ENCODE assay signal across 11 cellular contexts in the genomic region with DNA sequence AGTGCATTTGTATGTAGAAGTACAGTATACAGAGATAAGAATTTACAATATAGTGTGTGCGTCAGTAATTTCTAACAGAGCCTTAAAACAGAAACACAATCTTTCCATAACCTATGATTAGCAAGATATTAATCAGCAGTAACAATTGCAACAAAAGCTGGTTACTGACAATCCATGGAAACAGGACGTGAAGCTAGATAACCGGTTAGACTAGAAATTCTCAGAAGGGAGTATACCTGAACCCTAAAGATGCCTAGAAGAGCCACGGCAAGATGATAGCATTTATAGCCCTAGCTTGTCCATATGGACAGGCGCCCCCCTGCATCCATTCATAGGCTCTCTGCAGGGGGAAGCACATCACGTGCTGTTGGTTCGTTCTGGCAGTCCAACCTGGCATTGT. TPM values are rescaled to one million over a fixed set of nuclear protein-coding genes. Genes with fewer than 3 reads are reported as not detected.
A peak's percentile ranks its signal among the peaks of the same experiment; 100 is the strongest.
DNase-seq lines count a peak whose midpoint lies in the region; ATAC-seq, FAIRE-seq and TF ChIP-seq lines count a peak whose summit lies in the region.
"Not testable (repeated sequence)": the region's sequence is repeated elsewhere in the genome, so short reads cannot be mapped to it uniquely, and the experiment has no call there.
"Had no signal": no experiment of that assay in that cellular context is flagged by ENCODE, and none has a peak within 500 bp of the region (broad histone marks: within the 10 kb centered on the region; RNA-seq: fewer than 3 reads in every experiment).

No MANE protein-coding gene starts in this region.

- not testable (repeated sequence) for H3K4me1 ChIP-seq in keratinocyte (ENCODE audit: control insufficient read depth, extremely low read depth, insufficient read depth, low read length); parathyroid adenoma

- H3K9me3 ChIP-seq in keratinocyte (ENCODE audit: control insufficient read depth, low read depth, low read length); parathyroid adenoma (ENCODE audit: control insufficient read depth, low read length): not testable (repeated sequence)

- peak; percentile 28 for DNase-seq in HT-29 (ENCODE audit: low spot score)
- DNase-seq in NCI-H146 (lab: John Stamatoyannopoulos, UW) = peak; percentile 16
- peak; percentile 80 for DNase-seq in NCI-H748 treated with DMSO at 0.1 percent for 48 hours (lab: John Stamatoyannopoulos, UW)
- not testable (repeated sequence) for DNase-seq in activated naive CD8-positive, alpha-beta T cell treated with anti-CD3 and anti-CD28 coated beads, Interleukin-2, amount 10 ng/mL, durations not matched to agents 7 days and 5 days; endothelial cell (ENCODE audit: low spot score); keratinocyte (ENCODE audit: low read depth, low spot score)

- H3K4me3 ChIP-seq in keratinocyte (ENCODE audit: control insufficient read depth in 2 of 3, extremely low read depth in 1 of 3, insufficient read depth in 2 of 3, low read depth in 1 of 3, low read length in 3 of 3) = not testable (repeated sequence)
- H3K4me3 ChIP-seq in parathyroid adenoma (ENCODE audit: low read depth, low read length) = peak overlapping the region; percentile 29

- not testable (repeated sequence) for H3K9ac ChIP-seq in keratinocyte (ENCODE audit: control insufficient read depth, extremely low read depth, insufficient read depth, low read length); parathyroid adenoma

- not testable (repeated sequence) for H3K36me3 Mint-ChIP-seq in activated naive CD8-positive, alpha-beta T cell treated with anti-CD3 and anti-CD28 coated beads, Interleukin-2, amount 10 ng/mL, durations not matched to agents 7 days and 5 days; endothelial cell (ENCODE audit: low read depth, unreplicated experiment)

- H3K9me1 ChIP-seq in keratinocyte (ENCODE audit: control insufficient read depth, extremely low read depth, insufficient read depth, low read length) = not testable (repeated sequence)

- H3K79me2 ChIP-seq in keratinocyte (ENCODE audit: control insufficient read depth, insufficient read depth, low read length); parathyroid adenoma: not testable (repeated sequence)

- H3K27me3 ChIP-seq in keratinocyte (ENCODE audit: control insufficient read depth, extremely low read depth, insufficient read depth, low read length); parathyroid adenoma (ENCODE audit: control insufficient read depth, insufficient read depth, low read length): not testable (repeated sequence)

- POLR2A ChIA-PET in activated naive CD8-positive, alpha-beta T cell treated with anti-CD3 and anti-CD28 coated beads, Interleukin-2, amount 10 ng/mL, durations not matched to agents 7 days and 5 days (lab: Charles Lee) = interaction anchor here (1.4 to 1.5 kb wide), 2 partner anchors 8 to 278 kb away, joined by 4 read pairs; a partner anchor contains a TSS

- peaks cover 41% of the 10 kb centered on the region for H3K4me1 Mint-ChIP-seq in activated naive CD8-positive, alpha-beta T cell treated with anti-CD3 and anti-CD28 coated beads, Interleukin-2, amount 10 ng/mL, durations not matched to agents 7 days and 5 days
- H3K4me1 Mint-ChIP-seq in endothelial cell (ENCODE audit: unreplicated experiment) = peaks cover 38% of the 10 kb centered on the region

- not testable (repeated sequence) for H4K20me1 ChIP-seq in keratinocyte (ENCODE audit: control insufficient read depth, extremely low read depth, insufficient read depth, low read length)

- dilution Hi-C loops in keratinocyte (cut with MboI; ENCODE audit: extremely low pct_ligation_motif_present, low sequenced_read_pairs) = not testable (repeated sequence)

- TF ChIP-seq CTCF in C4-2B (conservative IDR thresholded peaks at IDR 0.05); endothelial cell (IDR thresholded peaks at IDR 0.05; ENCODE audit: unreplicated experiment); keratinocyte (optimal IDR thresholded peaks at IDR 0.05 in 1 of 3, IDR thresholded peaks at IDR 0.05 in 1 of 3, conservative IDR thresholded peaks at IDR 0.05 in 1 of 3; ENCODE audit: extremely low read depth in 1 of 3, insufficient read depth in 2 of 3, low read length in 3 of 3); parathyroid adenoma (IDR thresholded peaks at IDR 0.05): not testable (repeated sequence)

- not testable (repeated sequence) for FAIRE-seq in keratinocyte (lab: Jason Lieb, UNC)

- H3K27ac Mint-ChIP-seq in activated naive CD8-positive, alpha-beta T cell treated with anti-CD3 and anti-CD28 coated beads, Interleukin-2, amount 10 ng/mL, durations not matched to agents 7 days and 5 days = not testable (repeated sequence)
- peak overlapping the region; percentile 33 for H3K27ac Mint-ChIP-seq in endothelial cell (ENCODE audit: unreplicated experiment)

- H3K4me2 ChIP-seq in keratinocyte (ENCODE audit: control insufficient read depth, extremely low read depth, insufficient read depth, low read depth, low read length) (peak overlapping the region; percentile 51), parathyroid adenoma (ENCODE audit: low read length) (peak overlapping the region; percentile 32)

- not testable (repeated sequence) for H2AFZ ChIP-seq in keratinocyte (ENCODE audit: control insufficient read depth, low read length); parathyroid adenoma

- H3K27me3 Mint-ChIP-seq in activated naive CD8-positive, alpha-beta T cell treated with anti-CD3 and anti-CD28 coated beads, Interleukin-2, amount 10 ng/mL, durations not matched to agents 7 days and 5 days; endothelial cell (ENCODE audit: unreplicated experiment): not testable (repeated sequence)

- not testable (repeated sequence) for H3K9me3 Mint-ChIP-seq in activated naive CD8-positive, alpha-beta T cell treated with anti-CD3 and anti-CD28 coated beads, Interleukin-2, amount 10 ng/mL, durations not matched to agents 7 days and 5 days; endothelial cell (ENCODE audit: unreplicated experiment)

- H3K36me3 ChIP-seq in keratinocyte (ENCODE audit: control insufficient read depth in 2 of 2, extremely low read depth in 1 of 2, insufficient read depth in 2 of 2, low read length in 2 of 2); parathyroid adenoma (ENCODE audit: control insufficient read depth, insufficient read depth, low read length): not testable (repeated sequence)

- not testable (repeated sequence) for ATAC-seq in activated naive CD8-positive, alpha-beta T cell treated with anti-CD3 and anti-CD28 coated beads, Interleukin-2, amount 10 ng/mL, durations not matched to agents 7 days and 5 days (ENCODE audit: low read depth)

- H3K27ac ChIP-seq in C4-2B = peak overlapping the region; percentile 57; the same call in 1 of the 2 replicates
- not testable (repeated sequence) for H3K27ac ChIP-seq in keratinocyte (ENCODE audit: control insufficient read depth, insufficient read depth, low read length); parathyroid adenoma

- peak overlapping the region; percentile 2 for H3K4me3 Mint-ChIP-seq in activated naive CD8-positive, alpha-beta T cell treated with anti-CD3 and anti-CD28 coated beads, Interleukin-2, amount 10 ng/mL, durations not matched to agents 7 days and 5 days
- not testable (repeated sequence) for H3K4me3 Mint-ChIP-seq in endothelial cell (ENCODE audit: unreplicated experiment)

RNA-seq across cellular contexts. Expression of a gene that starts 1.8 kb away (rescaled TPM):
- total RNA-seq in HT-29 (2014; rRNA removed; shearing (Covaris generic)) = 0.65 TPM in 1 of 2 replicates, not detected in the other
- 1 to 10 TPM; 5.7 to 6.5 TPM for total RNA-seq in activated naive CD8-positive, alpha-beta T cell treated with anti-CD3 and anti-CD28 coated beads, Interleukin-2, amount 10 ng/mL, durations not matched to agents 7 days and 5 days
- 4.4 TPM for total RNA-seq in endothelial cell (ENCODE audit: unreplicated experiment)
- 0.03 to 0.08 TPM (median 0.04 TPM) in 3 replicates for polyA plus RNA-seq in keratinocyte
- not detected for polyA plus RNA-seq in keratinocyte (2011; ENCODE audit: low read depth)
- 0.02 TPM in 1 of 2 replicates, not detected in the other for polyA plus RNA-seq in keratinocyte (2011; cell fraction: cytosol; rRNA removed)
- 0.08 and 0.23 TPM in 2 replicates for polyA plus RNA-seq in keratinocyte (2011; cell fraction: nucleus; rRNA removed)
- 0.10 TPM in 1 of 2 replicates, not detected in the other for polyA plus RNA-seq in keratinocyte (2012; ENCODE audit: low replicate concordance)
- polyA minus RNA-seq in keratinocyte = not detected in 3 replicates
- polyA minus RNA-seq in keratinocyte (2011; cell fraction: cytosol; rRNA and poly(A)+ RNA removed) = not detected
- polyA minus RNA-seq in keratinocyte (2011; cell fraction: nucleus; rRNA and poly(A)+ RNA removed) = 1.0 TPM in 1 of 2 replicates, not detected in the other
- total RNA-seq: B cell, Daoy had no signal
- polyA plus RNA-seq: CD8-positive, alpha-beta memory T cell had no signal

RNA-seq across cellular contexts. Expression of a gene that starts 35.9 kb away (rescaled TPM):
- total RNA-seq in HT-29 (2014; rRNA removed; shearing (Covaris generic)) = 16.0 and 20.8 TPM in 2 replicates
- total RNA-seq in activated naive CD8-positive, alpha-beta T cell treated with anti-CD3 and anti-CD28 coated beads, Interleukin-2, amount 10 ng/mL, durations not matched to agents 7 days and 5 days = 10 to 100 TPM; 77.8 to 85.0 TPM
- 55.3 TPM for total RNA-seq in endothelial cell (ENCODE audit: unreplicated experiment)
- 8.9 to 10.3 TPM (median 8.9 TPM) in 3 replicates for polyA plus RNA-seq in keratinocyte
- polyA plus RNA-seq in keratinocyte (2011; ENCODE audit: low read depth) = 7.2 TPM
- polyA plus RNA-seq in keratinocyte (2011; cell fraction: cytosol; rRNA removed) = 6.4 and 7.2 TPM in 2 replicates
- 21.0 and 27.0 TPM in 2 replicates for polyA plus RNA-seq in keratinocyte (2011; cell fraction: nucleus; rRNA removed)
- polyA plus RNA-seq in keratinocyte (2012; ENCODE audit: low replicate concordance) = 3.3 and 13.5 TPM in 2 replicates
- 18.2 to 20.9 TPM (median 19.3 TPM) in 3 replicates for polyA minus RNA-seq in keratinocyte
- 7.5 TPM for polyA minus RNA-seq in keratinocyte (2011; cell fraction: cytosol; rRNA and poly(A)+ RNA removed)
- 10.2 and 15.0 TPM in 2 replicates for polyA minus RNA-seq in keratinocyte (2011; cell fraction: nucleus; rRNA and poly(A)+ RNA removed)

RNA-seq across cellular contexts. Expression of a gene that starts 42.9 kb away (rescaled TPM):
- total RNA-seq in HT-29 (2014; rRNA removed; shearing (Covaris generic)) = 0.70 and 1.7 TPM in 2 replicates
- 100 to 1,000 TPM; 146 to 159 TPM for total RNA-seq in activated naive CD8-positive, alpha-beta T cell treated with anti-CD3 and anti-CD28 coated beads, Interleukin-2, amount 10 ng/mL, durations not matched to agents 7 days and 5 days
- total RNA-seq in endothelial cell (ENCODE audit: unreplicated experiment) = 1.2 TPM
- polyA plus RNA-seq in keratinocyte = 0.46 to 1.1 TPM (median 0.92 TPM) in 3 replicates
- not detected for polyA plus RNA-seq in keratinocyte (2011; ENCODE audit: low read depth)
- 0.45 and 0.49 TPM in 2 replicates for polyA plus RNA-seq in keratinocyte (2011; cell fraction: cytosol; rRNA removed)
- 0.40 and 0.52 TPM in 2 replicates for polyA plus RNA-seq in keratinocyte (2011; cell fraction: nucleus; rRNA removed)
- polyA plus RNA-seq in keratinocyte (2012; ENCODE audit: low replicate concordance) = 1.2 TPM in 1 of 2 replicates, not detected in the other
- polyA minus RNA-seq in keratinocyte = 0.56 to 2.9 TPM in 2 of 3 replicates, not detected in the other
- polyA minus RNA-seq in keratinocyte (2011; cell fraction: cytosol; rRNA and poly(A)+ RNA removed) = not detected
- polyA minus RNA-seq in keratinocyte (2011; cell fraction: nucleus; rRNA and poly(A)+ RNA removed) = 0.32 TPM in 1 of 2 replicates, not detected in the other

RNA-seq across cellular contexts. Expression of a gene that starts 49.5 kb away (rescaled TPM):
- 8.4 and 15.2 TPM in 2 replicates for total RNA-seq in HT-29 (2014; rRNA removed; shearing (Covaris generic))
- 10 to 100 TPM; 38.4 to 40.9 TPM for total RNA-seq in activated naive CD8-positive, alpha-beta T cell treated with anti-CD3 and anti-CD28 coated beads, Interleukin-2, amount 10 ng/mL, durations not matched to agents 7 days and 5 days
- 2.5 TPM for total RNA-seq in endothelial cell (ENCODE audit: unreplicated experiment)
- polyA plus RNA-seq in keratinocyte = 3.0 to 4.1 TPM (median 3.7 TPM) in 3 replicates
- polyA plus RNA-seq in keratinocyte (2011; ENCODE audit: low read depth) = 0.92 TPM
- 1.2 and 1.5 TPM in 2 replicates for polyA plus RNA-seq in keratinocyte (2011; cell fraction: cytosol; rRNA removed)
- 9.8 and 11.2 TPM in 2 replicates for polyA plus RNA-seq in keratinocyte (2011; cell fraction: nucleus; rRNA removed)
- 1.5 and 4.9 TPM in 2 replicates for polyA plus RNA-seq in keratinocyte (2012; ENCODE audit: low replicate concordance)
- 3.8 to 7.7 TPM (median 3.9 TPM) in 3 replicates for polyA minus RNA-seq in keratinocyte
- not detected for polyA minus RNA-seq in keratinocyte (2011; cell fraction: cytosol; rRNA and poly(A)+ RNA removed)
- 4.0 and 6.5 TPM in 2 replicates for polyA minus RNA-seq in keratinocyte (2011; cell fraction: nucleus; rRNA and poly(A)+ RNA removed)

Comparison
In these comparisons a context has a peak if more than half of its experiments do, and no peak if none do; other contexts are left out.
1. RNA of a gene that starts 42.9 kb away (total RNA-seq): 146 to 159 TPM in activated naive CD8-positive, alpha-beta T cell treated with anti-CD3 and anti-CD28 coated beads, Interleukin-2, amount 10 ng/mL, durations not matched to agents 7 days and 5 days; 0.70 to 1.7 TPM in HT-29 and 1.2 TPM in endothelial cell (single experiment); every median in the first group is over 10 times any median in the second.